ENCODE assay signal across 9 cellular contexts in the genomic region with DNA sequence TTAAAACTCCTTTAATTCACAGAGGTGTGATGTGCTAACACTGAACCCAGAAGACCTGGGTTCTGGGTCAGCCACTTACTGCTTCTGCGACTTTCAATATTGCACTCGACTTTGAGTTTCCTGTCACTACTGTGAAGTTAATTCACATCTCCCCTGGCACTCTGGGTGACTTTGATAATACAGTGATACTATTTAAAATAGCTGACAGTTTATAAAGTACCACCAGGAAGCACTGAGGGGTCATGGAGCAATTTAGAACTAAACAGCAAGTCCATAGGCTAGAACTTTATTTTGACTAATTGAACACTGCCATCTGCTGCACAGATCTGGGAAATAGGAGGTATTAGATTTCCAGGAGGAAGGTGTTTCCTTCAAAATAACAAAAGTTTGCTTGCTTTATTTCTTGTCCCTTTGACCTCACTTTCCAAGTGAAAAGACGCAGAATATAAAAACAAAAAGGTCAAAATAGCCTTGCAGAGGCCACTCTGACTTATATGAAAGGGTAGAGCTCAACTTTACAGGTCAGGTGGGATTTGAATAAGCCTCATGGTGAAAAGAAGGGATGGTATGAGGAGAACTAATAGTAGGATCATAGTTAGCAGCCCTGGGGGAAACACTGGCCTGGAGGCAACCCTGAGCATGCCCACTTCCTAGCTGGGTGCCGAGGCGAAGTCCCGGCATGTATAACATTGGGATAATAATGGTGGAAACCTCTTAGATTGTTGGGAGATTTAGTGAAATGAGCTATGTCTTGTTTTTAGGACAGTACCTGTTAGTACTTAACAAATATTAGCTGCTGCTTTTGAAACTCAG. TPM values are rescaled to one million over a fixed set of nuclear protein-coding genes. Genes with fewer than 3 reads are reported as not detected.
DNase-seq lines count a peak whose midpoint lies in the region; ATAC-seq and TF ChIP-seq lines count a peak whose summit lies in the region.
"Had no signal": no experiment of that assay in that cellular context is flagged by ENCODE, and none has a peak within 500 bp of the region (broad histone marks: within the 10 kb centered on the region; RNA-seq: fewer than 3 reads in every experiment).

No MANE protein-coding gene starts in this region.

- H3K9me3 Mint-ChIP-seq in activated CD4-positive, alpha-beta T cell treated with anti-CD3 and anti-CD28 coated beads for 36 hours (ENCODE audit: low read depth), result no peaks in the 10 kb centered on the region
- H3K9me3 Mint-ChIP-seq in glutamatergic neuron (ENCODE audit: unreplicated experiment), result no peaks in the 10 kb centered on the region
- H3K9me3 Mint-ChIP-seq: activated T-cell treated with anti-CD3 and anti-CD28 coated beads, Interleukin-2, amount 50 U/mL, for 72 hours had no signal

- no peak overlapping the region for H3K4me3 ChIP-seq in astrocyte of the spinal cord (ENCODE audit: low read depth, low read length)

- intact Hi-C loops in activated CD4-positive, alpha-beta T cell treated with anti-CD3 and anti-CD28 coated beads for 36 hours (cut with DNase I, micrococcal nuclease), result loop anchor here (1.0 to 10.0 kb wide), 5 partner anchors 239 to 642 kb away; no protein-coding TSS in a partner anchor

- H3K27ac Mint-ChIP-seq in activated CD4-positive, alpha-beta T cell treated with anti-CD3 and anti-CD28 coated beads for 36 hours, result no peak overlapping the region
- no peak overlapping the region for H3K27ac Mint-ChIP-seq in glutamatergic neuron (ENCODE audit: unreplicated experiment)
- H3K27ac Mint-ChIP-seq: activated T-cell treated with anti-CD3 and anti-CD28 coated beads, Interleukin-2, amount 50 U/mL, for 72 hours had no signal

- POLR2A ChIA-PET in activated CD4-positive, alpha-beta T cell treated with anti-CD3 and anti-CD28 coated beads for 36 hours (lab: Charles Lee), result no interaction called here

- H3K4me3 Mint-ChIP-seq in activated CD4-positive, alpha-beta T cell treated with anti-CD3 and anti-CD28 coated beads for 36 hours, result no peak overlapping the region
- H3K4me3 Mint-ChIP-seq in glutamatergic neuron (ENCODE audit: unreplicated experiment), result no peak overlapping the region
- H3K4me3 Mint-ChIP-seq: activated T-cell treated with anti-CD3 and anti-CD28 coated beads, Interleukin-2, amount 50 U/mL, for 72 hours had no signal

- no peaks in the 10 kb centered on the region for H3K27me3 Mint-ChIP-seq in activated CD4-positive, alpha-beta T cell treated with anti-CD3 and anti-CD28 coated beads for 36 hours
- H3K27me3 Mint-ChIP-seq in glutamatergic neuron (ENCODE audit: unreplicated experiment), result no peaks in the 10 kb centered on the region

- H3K4me1 Mint-ChIP-seq in activated CD4-positive, alpha-beta T cell treated with anti-CD3 and anti-CD28 coated beads for 36 hours, result no peaks in the 10 kb centered on the region
- no peaks in the 10 kb centered on the region for H3K4me1 Mint-ChIP-seq in glutamatergic neuron (ENCODE audit: low read depth, unreplicated experiment)

- peak; percentile 7 for DNase-seq in activated CD4-positive, alpha-beta T cell treated with anti-CD3 and anti-CD28 coated beads for 36 hours
- DNase-seq in activated CD4-positive, alpha-beta T cell treated with anti-CD3 and anti-CD28 coated beads for 1 hour, result no peak
- DNase-seq in NCI-H1092 (lab: John Stamatoyannopoulos, UW) (peak; percentile 2), astrocyte of the spinal cord (ENCODE audit: low read depth, low spot score) (peak; percentile 37), kidney glomerular epithelial cell (lab: John Stamatoyannopoulos, UW) (peak; percentile 15), glutamatergic neuron (no peak)
- DNase-seq in stimulated activated CD4-positive, alpha-beta T cell treated with anti-CD3 and anti-CD28 coated beads, Interleukin-1b, Interleukin-23, amount 100 ng/mL, for 48 hours, result no peak
- DNase-seq: activated T-cell treated with anti-CD3 and anti-CD28 coated beads, Interleukin-2, amount 50 U/mL, for 72 hours had no signal

- in situ Hi-C loops in astrocyte of the spinal cord (cut with HindIII; ENCODE audit: low sequenced_read_pairs), result no loop called here

- no peak for ATAC-seq in activated CD4-positive, alpha-beta T cell treated with anti-CD3 and anti-CD28 coated beads for 36 hours
- ATAC-seq in GM18873 (IDR thresholded peaks at IDR 0.05; ENCODE audit: low FRiP score, unreplicated experiment), result no peak

- CTCF ChIA-PET in activated CD4-positive, alpha-beta T cell treated with anti-CD3 and anti-CD28 coated beads for 36 hours (lab: Charles Lee), result interaction anchor here (0.8 to 2.2 kb wide), 7 partner anchors 12 to 246 kb away, joined by 3 to 11 read pairs (median 5); no protein-coding TSS in a partner anchor

- H3K36me3 Mint-ChIP-seq in activated CD4-positive, alpha-beta T cell treated with anti-CD3 and anti-CD28 coated beads for 36 hours (ENCODE audit: low read depth), result no peaks in the 10 kb centered on the region
- H3K36me3 Mint-ChIP-seq in glutamatergic neuron (ENCODE audit: unreplicated experiment), result no peaks in the 10 kb centered on the region

- TF ChIP-seq CTCF in astrocyte of the spinal cord (IDR thresholded peaks at IDR 0.05; ENCODE audit: low read depth, low read length) (peak; percentile 38), glutamatergic neuron (IDR thresholded peaks at IDR 0.05; ENCODE audit: partially characterized antibody, unreplicated experiment) (no peak)

RNA-seq across cellular contexts. Expression of gene ZNF518B, which starts 53.4 kb away (rescaled TPM):
- total RNA-seq in activated CD4-positive, alpha-beta T cell treated with anti-CD3 and anti-CD28 coated beads for 36 hours, result 10 to 100 TPM; 14.0 to 16.2 TPM
- 41.3 TPM for total RNA-seq in glutamatergic neuron (ENCODE audit: unreplicated experiment)

Comparison
In these comparisons a context has a peak if more than half of its experiments do, and no peak if none do; other contexts are left out.
1. DNase-seq: peak in activated CD4-positive, alpha-beta T cell treated with anti-CD3 and anti-CD28 coated beads for 36 hours (single experiment), NCI-H1092 (single experiment), astrocyte of the spinal cord (single experiment) and kidney glomerular epithelial cell (single experiment); none in activated CD4-positive, alpha-beta T cell treated with anti-CD3 and anti-CD28 coated beads for 1 hour (single experiment), glutamatergic neuron (single experiment) and stimulated activated CD4-positive, alpha-beta T cell treated with anti-CD3 and anti-CD28 coated beads, Interleukin-1b, Interleukin-23, amount 100 ng/mL, for 48 hours (single experiment).